1 cellular context compared by ENCODE assay signal in the genomic region with DNA sequence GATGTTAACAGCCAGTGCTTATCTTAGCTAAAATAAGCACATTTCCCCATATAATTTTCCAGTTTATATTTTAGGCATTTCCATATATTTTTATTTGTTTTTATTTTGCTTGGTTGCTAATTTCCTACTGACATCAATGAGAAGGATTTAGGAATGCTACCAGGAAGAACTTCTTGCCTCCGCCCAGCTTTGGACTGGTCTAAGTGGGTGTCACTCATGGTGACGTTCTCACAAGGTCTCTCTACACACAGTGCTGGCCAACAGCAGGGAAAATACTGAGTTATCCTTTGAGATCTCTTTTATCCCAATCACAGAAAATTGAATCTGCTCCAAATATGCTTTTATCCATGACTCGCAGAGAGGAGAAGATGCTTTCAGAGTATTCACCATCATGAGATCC.
TF ChIP-seq lines count a peak whose summit lies in the region.

No MANE protein-coding gene starts in this region.

TF ChIP-seq in SK-N-SH, 30 proteins besides CTCF, POLR2A, EP300 and RAD21:
- TF ChIP-seq, protein P1, sequence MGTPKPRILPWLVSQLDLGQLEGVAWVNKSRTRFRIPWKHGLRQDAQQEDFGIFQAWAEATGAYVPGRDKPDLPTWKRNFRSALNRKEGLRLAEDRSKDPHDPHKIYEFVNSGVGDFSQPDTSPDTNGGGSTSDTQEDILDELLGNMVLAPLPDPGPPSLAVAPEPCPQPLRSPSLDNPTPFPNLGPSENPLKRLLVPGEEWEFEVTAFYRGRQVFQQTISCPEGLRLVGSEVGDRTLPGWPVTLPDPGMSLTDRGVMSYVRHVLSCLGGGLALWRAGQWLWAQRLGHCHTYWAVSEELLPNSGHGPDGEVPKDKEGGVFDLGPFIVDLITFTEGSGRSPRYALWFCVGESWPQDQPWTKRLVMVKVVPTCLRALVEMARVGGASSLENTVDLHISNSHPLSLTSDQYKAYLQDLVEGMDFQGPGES (IDR thresholded peaks at IDR 0.05; ENCODE audit: low read depth, low read length): no peak
- TF ChIP-seq NFIC (IDR thresholded peaks at IDR 0.05; ENCODE audit: borderline replicate concordance): 0 out of 2 replicates have a peak, but pooled peaks have one; percentile 12
- TF ChIP-seq, protein P2, sequence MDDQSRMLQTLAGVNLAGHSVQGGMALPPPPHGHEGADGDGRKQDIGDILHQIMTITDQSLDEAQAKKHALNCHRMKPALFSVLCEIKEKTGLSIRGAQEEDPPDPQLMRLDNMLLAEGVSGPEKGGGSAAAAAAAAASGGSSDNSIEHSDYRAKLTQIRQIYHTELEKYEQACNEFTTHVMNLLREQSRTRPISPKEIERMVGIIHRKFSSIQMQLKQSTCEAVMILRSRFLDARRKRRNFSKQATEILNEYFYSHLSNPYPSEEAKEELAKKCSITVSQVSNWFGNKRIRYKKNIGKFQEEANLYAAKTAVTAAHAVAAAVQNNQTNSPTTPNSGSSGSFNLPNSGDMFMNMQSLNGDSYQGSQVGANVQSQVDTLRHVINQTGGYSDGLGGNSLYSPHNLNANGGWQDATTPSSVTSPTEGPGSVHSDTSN (IDR thresholded peaks at IDR 0.05): peak; percentile 75
